ENCODE assay signal across 9 cellular contexts in genomic region chr5:17436766-17437221, GRCh38.
DNase-seq lines count a peak whose midpoint lies in the region; ATAC-seq and TF ChIP-seq lines count a peak whose summit lies in the region.
"Had no signal": no experiment of that assay in that cellular context is flagged by ENCODE, and none has a peak within 500 bp of the region (broad histone marks: within the 10 kb centered on the region; RNA-seq: fewer than 3 reads in every experiment).

No MANE protein-coding gene starts in this region.

- peaks cover 33% of the 10 kb centered on the region for H3K36me3 Mint-ChIP-seq in glutamatergic neuron (ENCODE audit: unreplicated experiment)

- H3K9me3 Mint-ChIP-seq in glutamatergic neuron (ENCODE audit: unreplicated experiment) = peaks cover 3% of the 10 kb centered on the region

- H3K36me3 ChIP-seq in adrenal gland (replicated peaks in 1 of 2) (no peaks in the 10 kb centered on the region), rectal smooth muscle tissue (ENCODE audit: control insufficient read depth, insufficient read depth, low read length) (no peaks in the 10 kb centered on the region)

- H3K27ac ChIP-seq in adrenal gland (peak overlapping the region in 4 of 5 donors; percentile 51 to 75 (median 61)), rectal smooth muscle tissue (ENCODE audit: low read depth, low read length) (no peak overlapping the region)

- H3K4me1 Mint-ChIP-seq in glutamatergic neuron (ENCODE audit: low read depth, unreplicated experiment) = no peaks in the 10 kb centered on the region

- H3K27me3 Mint-ChIP-seq in glutamatergic neuron (ENCODE audit: unreplicated experiment) = no peaks in the 10 kb centered on the region

- no peak overlapping the region for H3K9ac ChIP-seq in rectal smooth muscle tissue (ENCODE audit: low read length)

- no peaks in the 10 kb centered on the region for H3K9me3 ChIP-seq in adrenal gland (replicated peaks in 1 of 3)

- H3K4me3 Mint-ChIP-seq in glutamatergic neuron (ENCODE audit: unreplicated experiment) = no peak overlapping the region

- no peak for TF ChIP-seq POLR2A in adrenal gland (IDR thresholded peaks at IDR 0.05)

- ATAC-seq in GM19328 (IDR thresholded peaks at IDR 0.05; ENCODE audit: unreplicated experiment) = peak; percentile 72
- peak; percentile 79 for ATAC-seq in HG03159 (IDR thresholded peaks at IDR 0.05; ENCODE audit: unreplicated experiment)
- ATAC-seq: Panc1 had no signal

- 38 to 47% (median 46%) methylated on average over 4 of the region's 4 CpGs for WGBS in adrenal gland, 4 donors

- peak overlapping the region in 1 of 4 donors; percentile 18 for H3K4me3 ChIP-seq in adrenal gland
- peak overlapping the region; percentile 32 for H3K4me3 ChIP-seq in rectal smooth muscle tissue (ENCODE audit: low read length)

- H3K4me1 ChIP-seq in adrenal gland (replicated peaks in 1 of 2) (peaks cover 0 to 5% of the 10 kb centered on the region in 2 donors), rectal smooth muscle tissue (ENCODE audit: control insufficient read depth, insufficient read depth, low read length) (no peaks in the 10 kb centered on the region)

- H3K27me3 ChIP-seq in adrenal gland (no peaks in the 10 kb centered on the region), rectal smooth muscle tissue (ENCODE audit: control insufficient read depth, insufficient read depth, low read length) (no peaks in the 10 kb centered on the region)

- no peak overlapping the region for H3K27ac Mint-ChIP-seq in glutamatergic neuron (ENCODE audit: unreplicated experiment)

- TF ChIP-seq CTCF in adrenal gland (IDR thresholded peaks at IDR 0.05) (no peak), glutamatergic neuron (IDR thresholded peaks at IDR 0.05; ENCODE audit: partially characterized antibody, unreplicated experiment) (no peak)

- intact Hi-C loops in adrenal gland (cut with DNase I) = no loop called here

- DNase-seq in adrenal gland = peak in 3 of 7 donors; percentile 13 to 27 (median 17)
- no peak for DNase-seq in NCI-H1436 (lab: John Stamatoyannopoulos, UW)
- no peak for DNase-seq in mucosa of gallbladder (ENCODE audit: low spot score)
- no peak for DNase-seq in HCEC 1CT
- no peak for DNase-seq in glutamatergic neuron
